In genomic region chr10:31352436-31353226, GRCh38 we compare ENCODE assay signal across 22 cellular contexts. TPM values are rescaled to one million over a fixed set of nuclear protein-coding genes. Genes with fewer than 3 reads are reported as not detected.
DNase-seq lines count a peak whose midpoint lies in the region; ATAC-seq, FAIRE-seq and TF ChIP-seq lines count a peak whose summit lies in the region.
"Had no signal": no experiment of that assay in that cellular context is flagged by ENCODE, and none has a peak within 500 bp of the region (broad histone marks: within the 10 kb centered on the region; RNA-seq: fewer than 3 reads in every experiment).

No MANE protein-coding gene starts in this region.

- H3K4ac ChIP-seq in IMR-90 (ENCODE audit: low read depth, low read length) = no peak overlapping the region

- in situ Hi-C loops in IMR-90 (cut with MboI; ENCODE audit: low sequenced_read_pairs) (no loop called here), GM12878 (cut with MboI) (no loop called here), gastrocnemius medialis (cut with MboI; ENCODE audit: low sequenced_read_pairs in 4 of 4) (no loop called here)

- H2AK9ac ChIP-seq in IMR-90 (replicated peaks; ENCODE audit: low read depth, low read length, poor library complexity) = no peak overlapping the region

- H3K4me3 Mint-ChIP-seq in activated naive CD4-positive, alpha-beta T cell treated with anti-CD3 and anti-CD28 coated beads, Interleukin-2, amount 50 U/mL, for 24 hours = no peak overlapping the region
- H3K4me3 Mint-ChIP-seq in type B pancreatic cell = no peak overlapping the region
- H3K4me3 Mint-ChIP-seq: activated CD4-positive, alpha-beta T cell treated with anti-CD3 and anti-CD28 coated beads, Interleukin-2, amount 10 ng/mL, durations not matched to agents 7 days and 5 days; mesothelial cell of epicardium; natural killer cell; T-helper 17 cell had no signal

- TF ChIP-seq CTCF in IMR-90 (conservative IDR thresholded peaks at IDR 0.05; ENCODE audit: low read depth, low read length) (no peak), GM12878 (IDR thresholded peaks at IDR 0.05 in 2 of 3, conservative IDR thresholded peaks at IDR 0.05 in 1 of 3; ENCODE audit: control insufficient read depth in 2 of 3, extremely low read depth in 1 of 3, insufficient read depth in 1 of 3, low read depth in 3 of 3, low read length in 3 of 3) (no peak), gastrocnemius medialis (IDR thresholded peaks at IDR 0.05 in 4 of 5, conservative IDR thresholded peaks at IDR 0.05 in 1 of 5) (no peak), adrenal gland (IDR thresholded peaks at IDR 0.05) (no peak), type B pancreatic cell (conservative IDR thresholded peaks at IDR 0.05) (no peak)

- no peak overlapping the region for H3K18ac ChIP-seq in IMR-90 (ENCODE audit: low read depth, low read length)

- no peak overlapping the region for H2BK120ac ChIP-seq in IMR-90 (ENCODE audit: low read depth, low read length)

- no peak overlapping the region for H4K5ac ChIP-seq in IMR-90 (ENCODE audit: low read depth, low read length)

- CTCF ChIA-PET in IMR-90 (lab: Yijun Ruan, JAX) = no interaction called here
- CTCF ChIA-PET in GM12878 (lab: Yijun Ruan, JAX) = interaction anchor here (0.7 to 4.3 kb wide), 10 partner anchors 11 to 601 kb away, joined by 3 to 20 read pairs (median 6); partner anchors contain the start of gene ZNF438

- H4K8ac ChIP-seq in IMR-90 (ENCODE audit: low read depth in 2 of 2, low read length in 2 of 2) = no peak overlapping the region

- H3K23ac ChIP-seq in IMR-90 (ENCODE audit: low read depth, low read length) = no peak overlapping the region

- no peak for DNase-seq in activated naive CD4-positive, alpha-beta T cell treated with anti-CD3 and anti-CD28 coated beads, Interleukin-2, amount 50 U/mL, for 16 hours
- DNase-seq in IMR-90 (no peak), GM12878 (ENCODE audit: low read depth, low spot score) (no peak), gastrocnemius medialis (no peak), NOMO-1 treated with DMSO at 0.1 percent for 48 hours (lab: John Stamatoyannopoulos, UW; ENCODE audit: unreplicated experiment) (no peak), adrenal gland (no peak), type B pancreatic cell (ENCODE audit: extremely low spot score, unreplicated experiment) (no peak)
- DNase-seq: activated CD4-positive, alpha-beta T cell treated with anti-CD3 and anti-CD28 coated beads, Interleukin-2, amount 10 ng/mL, durations not matched to agents 7 days and 5 days; activated effector memory CD4-positive, alpha-beta T cell treated with Interleukin-2 at 50 U/mL for 16 hours; effector memory CD4-positive, alpha-beta T cell; esophagus squamous epithelium; hippocampal formation; KG1; natural killer cell; NCI-H1694; NCI-H2171; retina; T-helper 17 cell had no signal

- BruUV-seq in IMR-90 (replicated peaks; lab: Mats Ljungman, UMichigan) (no TSS peak), GM12878 (replicated peaks; lab: Mats Ljungman, UMichigan) (no TSS peak)

- TF ChIP-seq RAD21 in IMR-90 (IDR thresholded peaks at IDR 0.05; ENCODE audit: low read length) (no peak), GM12878 (IDR thresholded peaks at IDR 0.05; ENCODE audit: insufficient read depth, low read depth, low read length) (no peak)

- SMC1A ChIA-PET in GM12878 (lab: Charles Lee; ENCODE audit: uncharacterized antibody, unreplicated experiment) = interaction anchor here (0.5 to 11.3 kb wide), 15 partner anchors 10 to 568 kb away, joined by 3 to 94 read pairs (median 3); partner anchors contain the start of gene ZNF438

- no peak overlapping the region for H2BK15ac ChIP-seq in IMR-90 (ENCODE audit: low read depth, low read length)

- no peak overlapping the region for H2BK5ac ChIP-seq in IMR-90 (ENCODE audit: low read depth, low read length, poor library complexity, severe bottlenecking)

- FAIRE-seq in GM12878 (lab: Jason Lieb, UNC) = no peak
- FAIRE-seq: frontal cortex had no signal

- no peak overlapping the region for H2AK5ac ChIP-seq in IMR-90 (ENCODE audit: low read depth, low read length)

- RAD21 ChIA-PET in GM12878 (lab: Charles Lee; ENCODE audit: unreplicated experiment) = interaction anchor here (0.7 to 1.7 kb wide), 13 partner anchors 8 to 623 kb away, joined by 3 to 10 read pairs (median 4); partner anchors contain the start of gene ZNF438

- no peak for TF ChIP-seq POLR2A in IMR-90 (IDR thresholded peaks at IDR 0.05; ENCODE audit: low read depth, low read length)
- TF ChIP-seq POLR2A in GM12878 (IDR thresholded peaks at IDR 0.05; ENCODE audit: low read depth, low read length) = no peak
- no peak for TF ChIP-seq POLR2A in gastrocnemius medialis (IDR thresholded peaks at IDR 0.05)
- TF ChIP-seq POLR2A in adrenal gland (IDR thresholded peaks at IDR 0.05) = no peak

- H2BK20ac ChIP-seq in IMR-90 (ENCODE audit: low read depth, low read length) = no peak overlapping the region

- H3K9me3 ChIP-seq in IMR-90 (ENCODE audit: control insufficient read depth, insufficient read depth, low read length) = peaks cover 3% of the 10 kb centered on the region; the same call in 1 of the 2 replicates
- no peaks in the 10 kb centered on the region; the same call in none of the 3 replicates for H3K9me3 ChIP-seq in GM12878 (replicated peaks; ENCODE audit: control insufficient read depth, insufficient read depth, low read length)
- H3K9me3 ChIP-seq in gastrocnemius medialis = no peaks in the 10 kb centered on the region
- H3K9me3 ChIP-seq in adrenal gland (replicated peaks in 1 of 3) = no peaks in the 10 kb centered on the region
- H3K9me3 ChIP-seq: BLaER1 treated with 17β-estradiol and CSF1 and Interleukin-3, amounts not matched to agents 10 nM and 100 nM; esophagus squamous epithelium had no signal

- H3K4me1 Mint-ChIP-seq in activated naive CD4-positive, alpha-beta T cell treated with anti-CD3 and anti-CD28 coated beads, Interleukin-2, amount 50 U/mL, for 24 hours = peaks cover 85% of the 10 kb centered on the region
- H3K4me1 Mint-ChIP-seq in type B pancreatic cell (ENCODE audit: unreplicated experiment) = peaks cover 16% of the 10 kb centered on the region

- no peak for TF ChIP-seq EP300 in GM12878 (IDR thresholded peaks at IDR 0.05; ENCODE audit: borderline replicate concordance in 1 of 2, control insufficient read depth in 1 of 2, low read depth in 2 of 2, low read length in 2 of 2)

- H3K9me3 Mint-ChIP-seq in activated naive CD4-positive, alpha-beta T cell treated with anti-CD3 and anti-CD28 coated beads, Interleukin-2, amount 50 U/mL, for 24 hours = no peaks in the 10 kb centered on the region
- H3K9me3 Mint-ChIP-seq in type B pancreatic cell = no peaks in the 10 kb centered on the region
- H3K9me3 Mint-ChIP-seq: activated CD4-positive, alpha-beta T cell treated with anti-CD3 and anti-CD28 coated beads, Interleukin-2, amount 10 ng/mL, durations not matched to agents 7 days and 5 days; mesothelial cell of epicardium; natural killer cell had no signal

- peaks cover 2 to 53% of the 10 kb centered on the region in 2 experiments; a peak in 3 of 4 replicates for H3K79me1 ChIP-seq in IMR-90 (ENCODE audit: low read depth in 1 of 2, low read length in 2 of 2)

- no peaks in the 10 kb centered on the region for H3K27me3 Mint-ChIP-seq in activated naive CD4-positive, alpha-beta T cell treated with anti-CD3 and anti-CD28 coated beads, Interleukin-2, amount 50 U/mL, for 24 hours
- no peaks in the 10 kb centered on the region for H3K27me3 Mint-ChIP-seq in type B pancreatic cell
- H3K27me3 Mint-ChIP-seq: activated CD4-positive, alpha-beta T cell treated with anti-CD3 and anti-CD28 coated beads, Interleukin-2, amount 10 ng/mL, durations not matched to agents 7 days and 5 days; T-helper 17 cell had no signal

- H3K27ac Mint-ChIP-seq in activated naive CD4-positive, alpha-beta T cell treated with anti-CD3 and anti-CD28 coated beads, Interleukin-2, amount 50 U/mL, for 24 hours = peak overlapping the region; percentile 76
- no peak overlapping the region for H3K27ac Mint-ChIP-seq in type B pancreatic cell
- H3K27ac Mint-ChIP-seq: activated CD4-positive, alpha-beta T cell treated with anti-CD3 and anti-CD28 coated beads, Interleukin-2, amount 10 ng/mL, durations not matched to agents 7 days and 5 days; mesothelial cell of epicardium; natural killer cell; T-helper 17 cell had no signal

- WGBS in IMR-90 (ENCODE audit: extremely low coverage in 2 of 2, insufficient read length in 1 of 2), 2 experiments = no CpG with 5 or more reads among the region's 2 CpGs
- 98% methylated on average over 2 of the region's 2 CpGs for WGBS in GM12878 (ENCODE audit: insufficient coverage, insufficient replicate concordance, low lambda C conversion rate, missing lambda C conversion rate)
- 95 to 100% (median 98%) methylated on average over 2 of the region's 2 CpGs for WGBS in adrenal gland, 4 donors

- H3K9me1 ChIP-seq in IMR-90 (ENCODE audit: insufficient read depth, low read length) = peaks cover 5% of the 10 kb centered on the region

- no peak overlapping the region for H3K14ac ChIP-seq in IMR-90 (replicated peaks; ENCODE audit: low read depth, low read length)

- no peak overlapping the region for H4K91ac ChIP-seq in IMR-90 (ENCODE audit: insufficient read depth, low read depth, low read length)

- intact Hi-C loops in IMR-90 (cut with micrococcal nuclease) = no loop called here
- intact Hi-C loops in GM12878 (cut with micrococcal nuclease; ENCODE audit: unreplicated experiment) = loop anchor here (2.0 kb wide), 1 partner anchor 32 kb away; no protein-coding TSS in a partner anchor
- intact Hi-C loops in gastrocnemius medialis (cut with DNase I; ENCODE audit: low total_unique reads) = loop anchor here (5.0 kb wide), 1 partner anchor 40 kb away; no protein-coding TSS in a partner anchor
- intact Hi-C loops in adrenal gland (cut with DNase I) = no loop called here

- H4K20me1 ChIP-seq in IMR-90 (ENCODE audit: insufficient read depth, low read length) = peaks cover 89% of the 10 kb centered on the region
- H4K20me1 ChIP-seq in GM12878 (ENCODE audit: control insufficient read depth, insufficient read depth) = no peaks in the 10 kb centered on the region
- H4K20me1 ChIP-seq: BLaER1 treated with 17β-estradiol and CSF1 and Interleukin-3, amounts not matched to agents 10 nM and 100 nM had no signal

- H3K56ac ChIP-seq in IMR-90 (ENCODE audit: extremely low read depth, insufficient read depth, low read length) = no peak overlapping the region

- POLR2A ChIA-PET in IMR-90 (lab: Charles Lee; ENCODE audit: unreplicated experiment) = no interaction called here
- POLR2A ChIA-PET in GM12878 (lab: Charles Lee) = interaction anchor here (1.0 to 1.1 kb wide), 3 partner anchors 11 to 35 kb away, joined by 3 to 4 read pairs (median 3); no protein-coding TSS in a partner anchor

- H3K4me1 ChIP-seq in IMR-90 (ENCODE audit: control insufficient read depth, insufficient read depth, low read length) (peaks cover 6% of the 10 kb centered on the region), GM12878 (ENCODE audit: control insufficient read depth, insufficient read depth, low read length) (peaks cover 29% of the 10 kb centered on the region), gastrocnemius medialis (peaks cover 66 to 76% of the 10 kb centered on the region in 2 donors), adrenal gland (replicated peaks in 1 of 2) (peaks cover 0 to 9% of the 10 kb centered on the region in 2 donors)
- H3K4me1 ChIP-seq: BLaER1 treated with 17β-estradiol and CSF1 and Interleukin-3, amounts not matched to agents 10 nM and 100 nM had no signal

- dilution Hi-C loops in IMR-90 (cut with HindIII; ENCODE audit: low sequenced_read_pairs, unreplicated experiment) = no loop called here

- H3K9ac ChIP-seq in IMR-90 (ENCODE audit: low read depth, low read length) (no peak overlapping the region), GM12878 (ENCODE audit: control insufficient read depth, insufficient read depth, low read length) (no peak overlapping the region)
- H3K9ac ChIP-seq: BLaER1 treated with 17β-estradiol and CSF1 and Interleukin-3, amounts not matched to agents 10 nM and 100 nM had no signal

- no peak overlapping the region for H2AFZ ChIP-seq in IMR-90 (replicated peaks; ENCODE audit: low read length, poor library complexity)
- no peak overlapping the region for H2AFZ ChIP-seq in GM12878 (ENCODE audit: control insufficient read depth, low read depth, low read length)

- H3K36me3 Mint-ChIP-seq in activated naive CD4-positive, alpha-beta T cell treated with anti-CD3 and anti-CD28 coated beads, Interleukin-2, amount 50 U/mL, for 24 hours = no peaks in the 10 kb centered on the region
- H3K36me3 Mint-ChIP-seq in type B pancreatic cell = no peaks in the 10 kb centered on the region
- H3K36me3 Mint-ChIP-seq: mesothelial cell of epicardium, natural killer cell had no signal

- H3K79me2 ChIP-seq in GM12878 (ENCODE audit: control insufficient read depth, insufficient read depth, low read length) = peaks cover 97% of the 10 kb centered on the region

- peaks cover 2% of the 10 kb centered on the region; the same call in 1 of the 2 replicates for H3K36me3 ChIP-seq in IMR-90 (ENCODE audit: control insufficient read depth, insufficient read depth, low read length)
- H3K36me3 ChIP-seq in GM12878 (ENCODE audit: control insufficient read depth in 2 of 2, insufficient read depth in 2 of 2, low read length in 1 of 2) = no peaks in the 10 kb centered on the region
- H3K36me3 ChIP-seq in gastrocnemius medialis = no peaks in the 10 kb centered on the region
- no peaks in the 10 kb centered on the region for H3K36me3 ChIP-seq in adrenal gland (replicated peaks in 1 of 2)
- H3K36me3 ChIP-seq: BLaER1 treated with 17β-estradiol and CSF1 and Interleukin-3, amounts not matched to agents 10 nM and 100 nM; esophagus squamous epithelium had no signal

- no peak for ATAC-seq in IMR-90 (ENCODE audit: low read depth)
- peak; percentile 32 for ATAC-seq in GM12878
- ATAC-seq in gastrocnemius medialis = no peak

- H3K27ac ChIP-seq in IMR-90 (ENCODE audit: insufficient read depth, low read length) (no peak overlapping the region), GM12878 (ENCODE audit: control insufficient read depth, insufficient read depth) (peak overlapping the region; percentile 47; the same call in 1 of the 2 replicates), gastrocnemius medialis (peak overlapping the region; percentile 57 to 74 (median 70)), adrenal gland (no peak overlapping the region)
- H3K27ac ChIP-seq: BLaER1 treated with 17β-estradiol and CSF1 and Interleukin-3, amounts not matched to agents 10 nM and 100 nM had no signal

- H3K27me3 ChIP-seq in IMR-90 (ENCODE audit: control insufficient read depth, insufficient read depth, low read length) = no peaks in the 10 kb centered on the region
- H3K27me3 ChIP-seq in GM12878 (replicated peaks in 1 of 2; ENCODE audit: control insufficient read depth in 2 of 2, insufficient read depth in 2 of 2, low read length in 1 of 2) = no peaks in the 10 kb centered on the region
- H3K27me3 ChIP-seq in gastrocnemius medialis = no peaks in the 10 kb centered on the region
- no peaks in the 10 kb centered on the region for H3K27me3 ChIP-seq in adrenal gland
- H3K27me3 ChIP-seq: BLaER1 treated with 17β-estradiol and CSF1 and Interleukin-3, amounts not matched to agents 10 nM and 100 nM; esophagus squamous epithelium had no signal

- no peak overlapping the region for H3K4me3 ChIP-seq in IMR-90 (ENCODE audit: insufficient read depth, low read depth, low read length)
- no peak overlapping the region for H3K4me3 ChIP-seq in GM12878
- H3K4me3 ChIP-seq in gastrocnemius medialis = no peak overlapping the region
- no peak overlapping the region for H3K4me3 ChIP-seq in adrenal gland
- H3K4me3 ChIP-seq: BLaER1 treated with 17β-estradiol and CSF1 and Interleukin-3, amounts not matched to agents 10 nM and 100 nM; esophagus squamous epithelium had no signal

- H3K4me2 ChIP-seq in IMR-90 (ENCODE audit: low read depth, low read length) = no peak overlapping the region
- H3K4me2 ChIP-seq in GM12878 (ENCODE audit: control insufficient read depth, insufficient read depth) = no peak overlapping the region
- H3K4me2 ChIP-seq: BLaER1 treated with 17β-estradiol and CSF1 and Interleukin-3, amounts not matched to agents 10 nM and 100 nM had no signal

RNA-seq across cellular contexts. Expression of gene ZEB1, which starts 33.6 kb away (rescaled TPM):
- total RNA-seq in IMR-90 (2012; rRNA removed) (108 and 139 TPM in 2 replicates), GM12878 (2014; rRNA removed) (19.1 and 30.7 TPM in 2 replicates), GM12878 (2014; rRNA removed; fragmentation: Illumina TruSeq; extraction: Trizol) (35.6 and 37.0 TPM in 2 replicates), GM12878 (2021) (25.7 and 26.3 TPM in 2 replicates), gastrocnemius medialis (100 to 1,000 TPM in 3 of 4 donors, 10 to 100 TPM in 1; 67.4 to 175 (median 137) TPM), adrenal gland (10 to 100 TPM; 19.7 to 34.9 (median 25.1) TPM), type B pancreatic cell (ENCODE audit: low replicate concordance) (1.1 and 29.9 TPM in 2 replicates)
- polyA plus RNA-seq in IMR-90 (2012; rRNA removed) (21.7 and 23.7 TPM in 2 replicates), GM12878 (2011; rRNA removed) (29.7 and 39.7 TPM in 2 replicates), GM12878 (2014; fragmentation: Illumina TruSeq; extraction: Trizol) (28.7 and 36.4 TPM in 2 replicates), GM12878 (2014; fragmentation: Nextera tagmentation; extraction: Ambion mirVana) (10 to 100 TPM; 10.4 to 16.8 TPM), GM12878 (2014; rRNA removed) (13.2 and 15.4 TPM in 2 replicates), GM12878 (2016; fragmentation: Nextera tagmentation; extraction: Ambion mirVana) (10 to 100 TPM; 23.9 to 25.1 TPM), adrenal gland (10 to 100 TPM in 2 of 3 donors, 1 to 10 TPM in 1; 7.3 to 17.7 (median 16.6) TPM)
- 5.6 and 6.0 TPM in 2 replicates for polyA plus RNA-seq in IMR-90 (2012; cell fraction: cytosol; rRNA removed)
- 8.5 and 80.1 TPM in 2 replicates for polyA plus RNA-seq in IMR-90 (2012; cell fraction: nucleus; rRNA removed; ENCODE audit: low replicate concordance)
- total RNA-seq in GM12878 (2013; cell fraction: nucleolus; rRNA removed) = 160 and 171 TPM in 2 replicates
- 10.3 TPM for polyA plus RNA-seq in GM12878 (2011; ENCODE audit: low read depth)
- 11.4 and 12.4 TPM in 2 replicates for polyA plus RNA-seq in GM12878 (2011; cell fraction: cytosol; rRNA removed)
- polyA plus RNA-seq in GM12878 (2011; cell fraction: nucleus; rRNA removed) = 45.9 and 48.9 TPM in 2 replicates
- polyA plus RNA-seq in GM12878 (2012) = 10.9 and 15.2 TPM in 2 replicates
- polyA minus RNA-seq in GM12878 (2011; rRNA and poly(A)+ RNA removed) = 54.2 and 111 TPM in 2 replicates
- polyA minus RNA-seq in GM12878 (2011; cell fraction: cytosol; rRNA and poly(A)+ RNA removed) = 23.4 and 26.3 TPM in 2 replicates
- polyA minus RNA-seq in GM12878 (2011; cell fraction: nucleus; rRNA and poly(A)+ RNA removed) = 87.2 and 150 TPM in 2 replicates

Comparison
In these comparisons a context has a peak if more than half of its experiments do, and no peak if none do; other contexts are left out.
1. H3K27ac ChIP-seq: peak in GM12878 (single experiment) and gastrocnemius medialis (4 of 4); none in IMR-90 (single experiment) and adrenal gland (0 of 5).
2. intact Hi-C loops: an anchor here in GM12878 (2.0 kb wide) and gastrocnemius medialis (5.0 kb wide); none called in IMR-90 and adrenal gland.